1 cellular context compared by ENCODE assay signal in genomic region chr9:124498499-124499146, GRCh38.
TF ChIP-seq lines count a peak whose summit lies in the region.

No MANE protein-coding gene starts in this region.

TF ChIP-seq in HepG2, 621 proteins besides CTCF, POLR2A, EP300 and RAD21:
- TF ChIP-seq KDM5B (CRISPR knock-in tag; IDR thresholded peaks at IDR 0.05; ENCODE audit: borderline replicate concordance) (0 out of 2 replicates have a peak, but pooled peaks have one; percentile 57), CCDC6 (CRISPR knock-in tag; IDR thresholded peaks at IDR 0.05) (0 out of 2 replicates have a peak, but pooled peaks have one; percentile 33), ZNF432 (CRISPR knock-in tag; IDR thresholded peaks at IDR 0.05; ENCODE audit: borderline replicate concordance) (no peak), CBFB (CRISPR knock-in tag; IDR thresholded peaks at IDR 0.05) (no peak), ZNF687 (CRISPR knock-in tag; IDR thresholded peaks at IDR 0.05) (peak; percentile 57), RBFOX2 (IDR thresholded peaks at IDR 0.05; ENCODE audit: low read depth, low read length) (peak; percentile 46), ZNF460 (CRISPR knock-in tag; IDR thresholded peaks at IDR 0.05; ENCODE audit: borderline replicate concordance) (no peak), ZNF333 (CRISPR knock-in tag; IDR thresholded peaks at IDR 0.05; ENCODE audit: borderline replicate concordance) (no peak), AGO2 (optimal IDR thresholded peaks at IDR 0.05; ENCODE audit: low read depth, low read length) (peak; percentile 52)
